ENCODE assay signal across 13 cellular contexts in genomic region chr10:113858541-113858940, GRCh38. TPM values are rescaled to one million over a fixed set of nuclear protein-coding genes. Genes with fewer than 3 reads are reported as not detected.
DNase-seq lines count a peak whose midpoint lies in the region; ATAC-seq, FAIRE-seq and TF ChIP-seq lines count a peak whose summit lies in the region.
"Had no signal": no experiment of that assay in that cellular context is flagged by ENCODE, and none has a peak within 500 bp of the region (broad histone marks: within the 10 kb centered on the region; RNA-seq: fewer than 3 reads in every experiment).

No MANE protein-coding gene starts in this region.

- in situ Hi-C loops in HepG2 (cut with HindIII; ENCODE audit: extremely low pct_ligation_motif_present, low pct_unique_long_range_greater_than_20kb): no loop called here

- H3K4me1 ChIP-seq in liver (ENCODE audit: control insufficient read depth in 4 of 4, insufficient read depth in 4 of 4, low read length in 3 of 4): peaks cover 0 to 43% (median 32%) of the 10 kb centered on the region in 4 donors
- H3K4me1 ChIP-seq in HepG2 (ENCODE audit: insufficient read depth, low read length): peaks cover 18% of the 10 kb centered on the region
- H3K4me1 ChIP-seq in heart left ventricle: peaks cover 0 to 46% (median 23%) of the 10 kb centered on the region in 12 donors

- POLR2A ChIA-PET in HepG2 (lab: Yijun Ruan, JAX): no interaction called here

- no peak for TF ChIP-seq RAD21 in liver (IDR thresholded peaks at IDR 0.05)
- TF ChIP-seq RAD21 in HepG2 (CRISPR knock-in tag; IDR thresholded peaks at IDR 0.05): no peak

- no peak overlapping the region for H3K27ac Mint-ChIP-seq in activated T-helper 1 cell treated with anti-CD3 and anti-CD28 coated beads, Interleukin-12 subunit alpha, Interleukin-12 subunit beta, Interleukin-2, Interleukin-4 antibody, amounts not matched to agents 30 ng/mL and 10 ng/mL and 1 ng/mL, durations not matched to agents 14 hours and 24 hours and 36 hours
- H3K27ac Mint-ChIP-seq: activated CD8-positive, alpha-beta T cell treated with anti-CD3 and anti-CD28 coated beads for 36 hours; mesothelial cell of epicardium had no signal

- H3K4me3 Mint-ChIP-seq in activated T-helper 1 cell treated with anti-CD3 and anti-CD28 coated beads, Interleukin-12 subunit alpha, Interleukin-12 subunit beta, Interleukin-2, Interleukin-4 antibody, amounts not matched to agents 30 ng/mL and 10 ng/mL and 1 ng/mL, durations not matched to agents 14 hours and 24 hours and 36 hours: peak overlapping the region; percentile 19
- H3K4me3 Mint-ChIP-seq: activated CD8-positive, alpha-beta T cell treated with anti-CD3 and anti-CD28 coated beads for 36 hours; mesothelial cell of epicardium had no signal

- H3K36me3 ChIP-seq in liver (ENCODE audit: control insufficient read depth in 4 of 4, insufficient read depth in 3 of 4, low read depth in 1 of 4, low read length in 3 of 4) (peaks cover 0 to 13% (median 9%) of the 10 kb centered on the region in 4 donors), HepG2 (replicated peaks in 1 of 2; ENCODE audit: control insufficient read depth in 1 of 2, insufficient read depth in 2 of 2, low read length in 2 of 2) (peaks cover 2 to 24% of the 10 kb centered on the region in 2 experiments), heart left ventricle (peaks cover 0 to 52% (median 38%) of the 10 kb centered on the region in 9 donors)

- H3K9me3 Mint-ChIP-seq in activated T-helper 1 cell treated with anti-CD3 and anti-CD28 coated beads, Interleukin-12 subunit alpha, Interleukin-12 subunit beta, Interleukin-2, Interleukin-4 antibody, amounts not matched to agents 30 ng/mL and 10 ng/mL and 1 ng/mL, durations not matched to agents 14 hours and 24 hours and 36 hours: peaks cover 7% of the 10 kb centered on the region

- peaks cover 37% of the 10 kb centered on the region for H3K36me3 Mint-ChIP-seq in activated T-helper 1 cell treated with anti-CD3 and anti-CD28 coated beads, Interleukin-12 subunit alpha, Interleukin-12 subunit beta, Interleukin-2, Interleukin-4 antibody, amounts not matched to agents 30 ng/mL and 10 ng/mL and 1 ng/mL, durations not matched to agents 14 hours and 24 hours and 36 hours (ENCODE audit: low read depth)

- no peak overlapping the region for H3K4me2 ChIP-seq in HepG2 (ENCODE audit: low read depth, low read length)

- BruUV-seq in HepG2 (replicated peaks; lab: Mats Ljungman, UMichigan): no TSS peak

- no peaks in the 10 kb centered on the region for H4K20me1 ChIP-seq in HepG2 (ENCODE audit: insufficient read depth, low read length)

- intact Hi-C loops in HepG2 (cut with micrococcal nuclease; ENCODE audit: unreplicated experiment) (loop anchor here (5.0 kb wide), 1 partner anchor 314 kb away; the partner anchor contains the start of gene CCDC186), heart left ventricle (cut with DNase I) (loop anchor here in 8 of 10 donors (5.0 to 10.0 kb wide), 7 partner anchors 34 to 209 kb away; partner anchors contain the start of gene ADRB1 (in 5 of the 8))
- intact Hi-C loops in activated T-helper 1 cell treated with anti-CD3 and anti-CD28 coated beads, Interleukin-12 subunit alpha, Interleukin-12 subunit beta, Interleukin-2, Interleukin-4 antibody, amounts not matched to agents 30 ng/mL and 10 ng/mL and 1 ng/mL, durations not matched to agents 14 hours and 24 hours and 36 hours (cut with micrococcal nuclease): loop anchor here (10.0 kb wide), 1 partner anchor 1474 kb away; no protein-coding TSS in a partner anchor

- ATAC-seq in HepG2: no peak
- peak; percentile 48 to 65 (median 49) for ATAC-seq in heart left ventricle
- ATAC-seq in HG02884 (IDR thresholded peaks at IDR 0.05; ENCODE audit: unreplicated experiment): no peak
- no peak for ATAC-seq in HG03097 (IDR thresholded peaks at IDR 0.05; ENCODE audit: low FRiP score, unreplicated experiment)
- ATAC-seq: activated CD8-positive, alpha-beta T cell treated with anti-CD3 and anti-CD28 coated beads for 36 hours had no signal

- no peaks in the 10 kb centered on the region for H3K27me3 Mint-ChIP-seq in activated T-helper 1 cell treated with anti-CD3 and anti-CD28 coated beads, Interleukin-12 subunit alpha, Interleukin-12 subunit beta, Interleukin-2, Interleukin-4 antibody, amounts not matched to agents 30 ng/mL and 10 ng/mL and 1 ng/mL, durations not matched to agents 14 hours and 24 hours and 36 hours (ENCODE audit: insufficient read depth)
- H3K27me3 Mint-ChIP-seq: activated CD8-positive, alpha-beta T cell treated with anti-CD3 and anti-CD28 coated beads for 36 hours had no signal

- H3K4me3 ChIP-seq in liver (ENCODE audit: low read depth in 1 of 3, low read length in 3 of 3) (no peak overlapping the region), HepG2 (replicated peaks in 1 of 3; ENCODE audit: insufficient read depth in 1 of 3, low read depth in 2 of 3, low read length in 3 of 3) (no peak overlapping the region), heart left ventricle (peak overlapping the region in 7 of 12 donors; percentile 63 to 96 (median 87))

- TF ChIP-seq CTCF in liver (IDR thresholded peaks at IDR 0.05; ENCODE audit: low read depth, low read length, missing input control): no peak
- TF ChIP-seq CTCF in HepG2 (CRISPR knock-in tag; IDR thresholded peaks at IDR 0.05): no peak
- TF ChIP-seq CTCF in heart left ventricle (IDR thresholded peaks at IDR 0.05): no peak

- H3K27me3 ChIP-seq in liver (ENCODE audit: control insufficient read depth in 4 of 4, insufficient read depth in 4 of 4, low read length in 3 of 4): no peaks in the 10 kb centered on the region
- no peaks in the 10 kb centered on the region; a peak in 1 of 5 replicates for H3K27me3 ChIP-seq in HepG2 (ENCODE audit: control insufficient read depth in 1 of 2, insufficient read depth in 2 of 2, low read length in 2 of 2)
- no peaks in the 10 kb centered on the region for H3K27me3 ChIP-seq in heart left ventricle

- H3K79me2 ChIP-seq in HepG2 (ENCODE audit: insufficient read depth, low read length): peaks cover 36% of the 10 kb centered on the region

- peaks cover 37% of the 10 kb centered on the region for H3K4me1 Mint-ChIP-seq in activated T-helper 1 cell treated with anti-CD3 and anti-CD28 coated beads, Interleukin-12 subunit alpha, Interleukin-12 subunit beta, Interleukin-2, Interleukin-4 antibody, amounts not matched to agents 30 ng/mL and 10 ng/mL and 1 ng/mL, durations not matched to agents 14 hours and 24 hours and 36 hours (ENCODE audit: low read depth)

- no peak for FAIRE-seq in HepG2 (lab: Jason Lieb, UNC)

- CTCF ChIA-PET in HepG2 (lab: Yijun Ruan, JAX; ENCODE audit: low intra/inter-chr PET ratio, low total read pairs): no interaction called here

- no peak for TF ChIP-seq EP300 in HepG2 (IDR thresholded peaks at IDR 0.05; ENCODE audit: low read depth in 2 of 2, low read length in 2 of 2)
- TF ChIP-seq EP300 in HepG2 (CRISPR knock-in tag; IDR thresholded peaks at IDR 0.05; ENCODE audit: borderline replicate concordance): no peak

- H3K27ac ChIP-seq in liver (ENCODE audit: low read depth in 1 of 2, low read length in 2 of 2) (peak overlapping the region; percentile 26 to 54), HepG2 (ENCODE audit: extremely low read length, insufficient read depth, low read length) (no peak overlapping the region), heart left ventricle (peak overlapping the region; percentile 57 to 98 (median 95))

- H2AFZ ChIP-seq in HepG2 (ENCODE audit: low read length): no peak overlapping the region

- TF ChIP-seq POLR2A in HepG2 (IDR thresholded peaks at IDR 0.05; ENCODE audit: insufficient read depth in 1 of 2, low read depth in 2 of 2, low read length in 2 of 2) (no peak), heart left ventricle (IDR thresholded peaks at IDR 0.05) (no peak)

- no peaks in the 10 kb centered on the region for H3K9me3 ChIP-seq in liver (ENCODE audit: control insufficient read depth in 4 of 4, low read length in 3 of 4)
- no peaks in the 10 kb centered on the region for H3K9me3 ChIP-seq in HepG2 (ENCODE audit: low read length)
- H3K9me3 ChIP-seq in heart left ventricle: peaks cover 0 to 8% (median 0%) of the 10 kb centered on the region in 12 donors

- no peak for DNase-seq in HepG2 (ENCODE audit: low spot score)
- no peak for DNase-seq in activated T-helper 1 cell treated with anti-CD3 and anti-CD28 coated beads, Interleukin-12 subunit alpha, Interleukin-12 subunit beta, Interleukin-2, Interleukin-4 antibody, amounts not matched to agents 30 ng/mL and 10 ng/mL and 1 ng/mL, durations not matched to agents 14 hours and 24 hours and 36 hours (ENCODE audit: low spot score)
- DNase-seq in heart left ventricle: no peak
- DNase-seq in foreskin melanocyte: no peak
- no peak for DNase-seq in iPS-NIHi7 (ENCODE audit: extremely low spot score)
- DNase-seq: activated CD8-positive, alpha-beta T cell treated with anti-CD3 and anti-CD28 coated beads for 36 hours; central memory CD4-positive, alpha-beta T cell; NCI-H69; trophoblast cell had no signal

- 67% methylated on average over 2 of the region's 2 CpGs for WGBS in liver
- WGBS in HepG2 (ENCODE audit: low lambda C conversion rate): 97% methylated on average over 2 of the region's 2 CpGs
- WGBS in heart left ventricle, 4 donors: 43 to 55% (median 50%) methylated on average over 2 of the region's 2 CpGs

- H3K9ac ChIP-seq in liver (ENCODE audit: low read depth in 1 of 2, low read length in 2 of 2) (peak overlapping the region in 1 of 2 donors; percentile 55), HepG2 (ENCODE audit: insufficient read depth, low read depth, low read length) (no peak overlapping the region)

RNA-seq across cellular contexts. Expression of gene NHLRC2, which starts 4.1 kb away (rescaled TPM):
- total RNA-seq in liver (10 to 100 TPM in 1 of 2 donors, 1 to 10 TPM in 1; 9.3 to 14.2 TPM), HepG2 (2016; rRNA removed; fragmentation: Illumina TruSeq; extraction: Trizol) (12.7 and 18.4 TPM in 2 replicates), heart left ventricle (100 to 1,000 TPM in 1 of 9 donors, 10 to 100 TPM in 8; 50.2 to 105 (median 78.3) TPM)
- polyA plus RNA-seq in liver (1 to 10 TPM; 2.3 to 5.4 TPM), HepG2 (2011; rRNA removed) (6.3 and 7.6 TPM in 2 replicates), heart left ventricle (10 to 100 TPM; 13.0 to 16.9 TPM)
- total RNA-seq in HepG2 (2016; cell fraction: cytosol; rRNA removed; fragmentation: Illumina TruSeq; extraction: Trizol; ENCODE audit: low read depth): 1.7 and 1.9 TPM in 2 replicates
- 13.8 and 16.6 TPM in 2 replicates for total RNA-seq in HepG2 (2016; cell fraction: insoluble cytoplasmic fraction; rRNA removed; fragmentation: Illumina TruSeq; extraction: Trizol)
- 4.3 and 4.9 TPM in 2 replicates for total RNA-seq in HepG2 (2016; cell fraction: membrane; rRNA removed; fragmentation: Illumina TruSeq; extraction: Trizol)
- total RNA-seq in HepG2 (2016; cell fraction: nucleus; rRNA removed; fragmentation: Illumina TruSeq; extraction: Trizol): 21.4 and 21.7 TPM in 2 replicates
- polyA plus RNA-seq in HepG2 (2011; cell fraction: cytosol; rRNA removed): 2.9 and 4.4 TPM in 2 replicates
- polyA plus RNA-seq in HepG2 (2011; cell fraction: nucleus; rRNA removed): 5.1 and 7.6 TPM in 2 replicates
- 4.1 and 5.2 TPM in 2 replicates for polyA plus RNA-seq in HepG2 (2012)
- polyA plus RNA-seq in HepG2 (2016; cell fraction: cytosol; fragmentation: Illumina TruSeq; extraction: Trizol; ENCODE audit: low read depth): 0.65 and 0.72 TPM in 2 replicates
- 9.7 and 10.2 TPM in 2 replicates for polyA plus RNA-seq in HepG2 (2016; cell fraction: insoluble cytoplasmic fraction; fragmentation: Illumina TruSeq; extraction: Trizol; ENCODE audit: low read depth)
- polyA plus RNA-seq in HepG2 (2016; cell fraction: membrane; fragmentation: Illumina TruSeq; extraction: Trizol; ENCODE audit: low read depth): 1.9 and 2.0 TPM in 2 replicates
- polyA plus RNA-seq in HepG2 (2016; cell fraction: nucleus; fragmentation: Illumina TruSeq; extraction: Trizol; ENCODE audit: insufficient read depth, low read depth): 11.2 and 12.0 TPM in 2 replicates
- 11.1 and 17.8 TPM in 2 replicates for polyA minus RNA-seq in HepG2 (2011; rRNA and poly(A)+ RNA removed; ENCODE audit: low replicate concordance)
- 12.8 and 14.4 TPM in 2 replicates for polyA minus RNA-seq in HepG2 (2011; cell fraction: cytosol; rRNA and poly(A)+ RNA removed)
- polyA minus RNA-seq in HepG2 (2011; cell fraction: nucleus; rRNA and poly(A)+ RNA removed): 48.7 and 50.2 TPM in 2 replicates
- 28.2 and 28.9 TPM in 2 replicates for total RNA-seq in activated T-helper 1 cell treated with anti-CD3 and anti-CD28 coated beads, Interleukin-12 subunit alpha, Interleukin-12 subunit beta, Interleukin-2, Interleukin-4 antibody, amounts not matched to agents 30 ng/mL and 10 ng/mL and 1 ng/mL, durations not matched to agents 14 hours and 24 hours and 36 hours

RNA-seq across cellular contexts. Expression of gene DCLRE1A, which starts 4.7 kb away (rescaled TPM):
- total RNA-seq in liver: 10 to 100 TPM in 1 of 2 donors, 1 to 10 TPM in 1; 7.9 to 11.3 TPM
- polyA plus RNA-seq in liver: 1 to 10 TPM; 1.9 to 4.9 TPM
- total RNA-seq in HepG2 (2016; rRNA removed; fragmentation: Illumina TruSeq; extraction: Trizol): 19.6 and 32.5 TPM in 2 replicates
- 1.1 TPM in 2 replicates for total RNA-seq in HepG2 (2016; cell fraction: cytosol; rRNA removed; fragmentation: Illumina TruSeq; extraction: Trizol; ENCODE audit: low read depth)
- 18.3 and 30.8 TPM in 2 replicates for total RNA-seq in HepG2 (2016; cell fraction: insoluble cytoplasmic fraction; rRNA removed; fragmentation: Illumina TruSeq; extraction: Trizol)
- 6.8 and 7.9 TPM in 2 replicates for total RNA-seq in HepG2 (2016; cell fraction: membrane; rRNA removed; fragmentation: Illumina TruSeq; extraction: Trizol)
- total RNA-seq in HepG2 (2016; cell fraction: nucleus; rRNA removed; fragmentation: Illumina TruSeq; extraction: Trizol): 14.4 and 14.8 TPM in 2 replicates
- 5.0 and 6.2 TPM in 2 replicates for polyA plus RNA-seq in HepG2 (2011; rRNA removed)
- polyA plus RNA-seq in HepG2 (2011; cell fraction: cytosol; rRNA removed): 2.9 and 4.8 TPM in 2 replicates
- 3.0 TPM in 2 replicates for polyA plus RNA-seq in HepG2 (2011; cell fraction: nucleus; rRNA removed)
- 4.3 and 6.2 TPM in 2 replicates for polyA plus RNA-seq in HepG2 (2012)
- 0.35 and 0.42 TPM in 2 replicates for polyA plus RNA-seq in HepG2 (2016; cell fraction: cytosol; fragmentation: Illumina TruSeq; extraction: Trizol; ENCODE audit: low read depth)
- 17.9 and 20.4 TPM in 2 replicates for polyA plus RNA-seq in HepG2 (2016; cell fraction: insoluble cytoplasmic fraction; fragmentation: Illumina TruSeq; extraction: Trizol; ENCODE audit: low read depth)
- polyA plus RNA-seq in HepG2 (2016; cell fraction: membrane; fragmentation: Illumina TruSeq; extraction: Trizol; ENCODE audit: low read depth): 2.2 and 2.4 TPM in 2 replicates
- 14.5 and 14.9 TPM in 2 replicates for polyA plus RNA-seq in HepG2 (2016; cell fraction: nucleus; fragmentation: Illumina TruSeq; extraction: Trizol; ENCODE audit: insufficient read depth, low read depth)
- 4.7 and 13.4 TPM in 2 replicates for polyA minus RNA-seq in HepG2 (2011; rRNA and poly(A)+ RNA removed; ENCODE audit: low replicate concordance)
- 3.9 and 4.6 TPM in 2 replicates for polyA minus RNA-seq in HepG2 (2011; cell fraction: cytosol; rRNA and poly(A)+ RNA removed)
- 7.3 and 8.1 TPM in 2 replicates for polyA minus RNA-seq in HepG2 (2011; cell fraction: nucleus; rRNA and poly(A)+ RNA removed)
- total RNA-seq in activated T-helper 1 cell treated with anti-CD3 and anti-CD28 coated beads, Interleukin-12 subunit alpha, Interleukin-12 subunit beta, Interleukin-2, Interleukin-4 antibody, amounts not matched to agents 30 ng/mL and 10 ng/mL and 1 ng/mL, durations not matched to agents 14 hours and 24 hours and 36 hours: 14.4 and 16.0 TPM in 2 replicates
- total RNA-seq in heart left ventricle: 1 to 10 TPM; 5.1 to 8.5 (median 6.3) TPM
- polyA plus RNA-seq in heart left ventricle: 1 to 10 TPM; 3.5 to 6.1 TPM

Comparison
In these comparisons a context has a peak if more than half of its experiments do, and no peak if none do; other contexts are left out.
1. H3K4me3 ChIP-seq: peak in heart left ventricle (7 of 12); none in liver (0 of 3) and HepG2 (0 of 3).
2. ATAC-seq: peak in heart left ventricle (4 of 4); none in HepG2 (single experiment), HG02884 (single experiment) and HG03097 (single experiment).